Comparison of ENCODE assay signal across 9 cellular contexts in the genomic region with DNA sequence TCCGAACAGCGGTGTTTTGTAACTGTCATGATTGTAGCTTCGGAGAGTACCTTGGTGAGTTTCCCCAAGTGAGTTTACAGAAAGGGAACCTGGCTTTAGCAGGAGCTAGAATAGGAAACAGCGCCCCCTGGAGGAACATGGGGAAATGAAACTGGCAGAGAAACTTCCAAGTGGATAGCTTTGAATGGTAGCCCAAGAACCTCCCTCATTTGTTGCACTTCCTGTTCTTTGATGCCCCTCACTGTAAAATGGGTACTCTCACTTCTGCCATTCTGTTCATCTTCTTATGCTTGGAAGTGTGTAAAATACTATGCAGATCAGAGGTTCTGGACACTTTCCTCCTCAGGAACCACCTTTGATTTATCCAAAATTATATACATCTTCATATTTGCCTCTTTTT. TPM values are rescaled to one million over a fixed set of nuclear protein-coding genes. Genes with fewer than 3 reads are reported as not detected.
A peak's percentile ranks its signal among the peaks of the same experiment; 100 is the strongest.
DNase-seq lines count a peak whose midpoint lies in the region; ATAC-seq and TF ChIP-seq lines count a peak whose summit lies in the region.
"Had no signal": no experiment of that assay in that cellular context is flagged by ENCODE, and none has a peak within 500 bp of the region (broad histone marks: within the 10 kb centered on the region; RNA-seq: fewer than 3 reads in every experiment).

No MANE protein-coding gene starts in this region.

- no peaks in the 10 kb centered on the region for H3K27me3 ChIP-seq in dorsolateral prefrontal cortex
- peaks cover 0 to 12% of the 10 kb centered on the region in 2 experiments for H3K27me3 ChIP-seq in mesenchymal stem cell (ENCODE audit: control insufficient read depth in 1 of 2, insufficient read depth in 1 of 2, low read length in 2 of 2)
- H3K27me3 ChIP-seq: BLaER1 treated with 17β-estradiol and CSF1 and Interleukin-3, amounts not matched to agents 10 nM and 100 nM had no signal

- H3K4me2 ChIP-seq in mesenchymal stem cell (ENCODE audit: low read length, poor library complexity, severe bottlenecking) = no peak overlapping the region
- H3K4me2 ChIP-seq: BLaER1 treated with 17β-estradiol and CSF1 and Interleukin-3, amounts not matched to agents 10 nM and 100 nM had no signal

- H2AK5ac ChIP-seq in mesenchymal stem cell (ENCODE audit: low read length, severe bottlenecking) = no peak overlapping the region

- H3K4me3 ChIP-seq in dorsolateral prefrontal cortex (no peak overlapping the region), mesenchymal stem cell (ENCODE audit: insufficient read depth in 1 of 2, low read depth in 1 of 2, low read length in 2 of 2) (no peak overlapping the region)
- H3K4me3 ChIP-seq: BLaER1 treated with 17β-estradiol and CSF1 and Interleukin-3, amounts not matched to agents 10 nM and 100 nM had no signal

- intact Hi-C loops in dorsolateral prefrontal cortex (cut with DNase I) = loop anchor here (2.0 kb wide), 2 partner anchors 118 to 120 kb away; no protein-coding TSS in a partner anchor

- H3K79me1 ChIP-seq in mesenchymal stem cell (replicated peaks; ENCODE audit: low read length, poor library complexity, severe bottlenecking) = no peaks in the 10 kb centered on the region

- TF ChIP-seq CTCF in dorsolateral prefrontal cortex (IDR thresholded peaks at IDR 0.05 in 54 of 56, conservative IDR thresholded peaks at IDR 0.05 in 2 of 56; ENCODE audit: low read depth in 1 of 56, partially characterized antibody in 56 of 56) = peak; percentile 80 to 95 (median 90)

- H3K36me3 ChIP-seq in mesenchymal stem cell (ENCODE audit: control insufficient read depth in 1 of 2, insufficient read depth in 2 of 2, low read depth in 1 of 2, low read length in 2 of 2) = no peaks in the 10 kb centered on the region
- H3K36me3 ChIP-seq: BLaER1 treated with 17β-estradiol and CSF1 and Interleukin-3, amounts not matched to agents 10 nM and 100 nM had no signal

- H3K27ac ChIP-seq in dorsolateral prefrontal cortex (no peak overlapping the region), mesenchymal stem cell (ENCODE audit: low read length, poor library complexity, severe bottlenecking) (no peak overlapping the region)
- H3K27ac ChIP-seq: BLaER1 treated with 17β-estradiol and CSF1 and Interleukin-3, amounts not matched to agents 10 nM and 100 nM had no signal

- no peak overlapping the region for H3K14ac ChIP-seq in mesenchymal stem cell (ENCODE audit: low read length in 2 of 2)

- WGBS in mesenchymal stem cell = 49% methylated on average over 4 of the region's 4 CpGs

- H2BK15ac ChIP-seq in mesenchymal stem cell (ENCODE audit: low read depth, poor library complexity, severe bottlenecking) = no peak overlapping the region

- ATAC-seq in HG03280 (IDR thresholded peaks at IDR 0.05; ENCODE audit: unreplicated experiment) = peak; percentile 75

- no peak overlapping the region for H2BK120ac ChIP-seq in mesenchymal stem cell (ENCODE audit: low read depth, low read length)

- no peak overlapping the region for H4K91ac ChIP-seq in mesenchymal stem cell (ENCODE audit: low read length)

- no peak overlapping the region for H4K8ac ChIP-seq in mesenchymal stem cell (ENCODE audit: low read length)

- H3K4ac ChIP-seq in mesenchymal stem cell (ENCODE audit: low read depth in 1 of 2, low read length in 2 of 2) = no peak overlapping the region

- no peak overlapping the region for H2BK5ac ChIP-seq in mesenchymal stem cell (ENCODE audit: low read depth, low read length, poor library complexity, severe bottlenecking)

- H3K18ac ChIP-seq in mesenchymal stem cell (ENCODE audit: low read depth in 1 of 2, low read length in 2 of 2) = no peak overlapping the region

- H3K9me3 ChIP-seq in mesenchymal stem cell (ENCODE audit: control insufficient read depth, low read length) = no peaks in the 10 kb centered on the region
- H3K9me3 ChIP-seq: BLaER1 treated with 17β-estradiol and CSF1 and Interleukin-3, amounts not matched to agents 10 nM and 100 nM had no signal

- no peak overlapping the region for H2BK12ac ChIP-seq in mesenchymal stem cell (ENCODE audit: low read length in 2 of 2)

- H3K23ac ChIP-seq in mesenchymal stem cell (ENCODE audit: low read length in 2 of 2) = no peak overlapping the region

- H2AFZ ChIP-seq in mesenchymal stem cell (ENCODE audit: low read depth, low read length) = no peak overlapping the region

- DNase-seq in NCI-H1436 (lab: John Stamatoyannopoulos, UW) (peak; percentile 41), NCI-H1436 treated with DMSO at 0.1 percent for 48 hours (lab: John Stamatoyannopoulos, UW) (no peak), NCI-H526 treated with DMSO at 0.1 percent for 48 hours (lab: John Stamatoyannopoulos, UW) (peak; percentile 64), dorsolateral prefrontal cortex (peak; percentile 49 to 87 (median 76)), mesenchymal stem cell (peak; percentile 79)
- DNase-seq in activated CD4-positive, alpha-beta T cell treated with anti-CD3 and anti-CD28 coated beads, Interleukin-2, amount 50 U/mL, for 1 hour = peak; percentile 62
- DNase-seq in stimulated activated CD8-positive, alpha-beta memory T cell treated with anti-CD3 and anti-CD28 coated beads, Interleukin-15, amount 100 ng/mL, for 48 hours (ENCODE audit: low read depth in 2 of 2) = peak; percentile 33 to 36

- no peak overlapping the region for H3K9ac ChIP-seq in mesenchymal stem cell (ENCODE audit: low read length)
- H3K9ac ChIP-seq: BLaER1 treated with 17β-estradiol and CSF1 and Interleukin-3, amounts not matched to agents 10 nM and 100 nM had no signal

- no peaks in the 10 kb centered on the region for H3K4me1 ChIP-seq in mesenchymal stem cell (ENCODE audit: control insufficient read depth, insufficient read depth, low read depth, low read length)

RNA-seq across cellular contexts. Expression of gene CHST10, which starts 36.2 kb away (rescaled TPM):
- 10 to 100 TPM; 21.5 to 67.4 (median 43.3) TPM for total RNA-seq in dorsolateral prefrontal cortex
- 7.1 TPM for polyA plus RNA-seq in mesenchymal stem cell (2013, experiment 1 of 2)
- polyA plus RNA-seq in mesenchymal stem cell (2013, experiment 2 of 2) = 7.2 TPM

RNA-seq across cellular contexts. Expression of gene LONRF2, which starts 58.9 kb away (rescaled TPM):
- 100 to 1,000 TPM in 81 of 120 experiments, 10 to 100 TPM in 39; 36.5 to 177 (median 112) TPM for total RNA-seq in dorsolateral prefrontal cortex
- polyA plus RNA-seq in mesenchymal stem cell (2013, experiment 1 of 2) = 0.06 TPM
- polyA plus RNA-seq in mesenchymal stem cell (2013, experiment 2 of 2) = 0.04 TPM
